ENCODE assay signal across 1 cellular context in the genomic region with DNA sequence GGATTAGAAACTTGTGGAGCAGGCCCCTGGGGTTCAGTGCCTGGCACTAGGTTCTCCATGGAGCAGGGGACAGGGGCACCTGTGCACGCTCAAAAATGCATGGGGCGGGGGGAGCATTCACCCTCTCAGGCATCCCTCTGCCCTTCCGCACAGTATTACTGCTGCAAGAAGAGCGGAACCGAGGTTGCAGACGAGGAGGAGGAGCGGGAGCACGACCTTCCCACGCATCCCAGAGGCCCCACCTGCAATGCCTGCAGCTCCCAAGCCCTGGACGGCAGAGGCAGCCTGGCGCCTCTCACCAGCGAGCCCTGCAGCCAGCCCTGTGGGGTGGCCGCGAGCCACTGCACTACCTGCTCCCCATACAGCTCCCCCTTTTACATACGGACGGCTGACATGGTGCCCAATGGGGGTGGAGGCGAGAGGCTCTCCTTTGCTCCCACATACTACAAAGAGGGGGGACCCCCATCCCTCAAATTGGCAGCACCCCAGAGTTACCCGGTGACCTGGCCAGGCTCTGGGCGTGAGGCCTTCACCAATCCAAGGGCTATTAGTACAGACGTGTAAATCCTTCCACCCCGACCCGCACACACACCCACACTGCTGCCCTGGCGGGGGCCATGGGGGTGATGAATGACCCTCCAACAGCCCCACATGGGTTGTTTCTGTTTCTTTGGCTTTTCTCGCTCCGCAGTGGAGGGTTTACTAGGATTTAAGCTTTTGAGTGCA.
TF ChIP-seq lines count a peak whose summit lies in the region.

No MANE protein-coding gene starts in this region.

TF ChIP-seq in GM12891, 5 proteins besides CTCF, POLR2A, EP300 and RAD21:
- TF ChIP-seq POLR2AphosphoS5 (IDR thresholded peaks at IDR 0.05; ENCODE audit: low read depth, low read length) (no peak), TAF1 (IDR thresholded peaks at IDR 0.05; ENCODE audit: low read depth, low read length) (no peak), SPI1 (IDR thresholded peaks at IDR 0.05; ENCODE audit: low read depth, low read length) (no peak)
TF ChIP-seq in GM12891: peak in this region for 0.
